Comparison of ENCODE assay signal across 30 cellular contexts in genomic region chr10:2366532-2366931, GRCh38.
"Had no signal": no experiment of that assay in that cellular context is flagged by ENCODE, and none has a peak within 500 bp of the region (broad histone marks: within the 10 kb centered on the region; RNA-seq: fewer than 3 reads in every experiment).

No MANE protein-coding gene starts in this region.

- H3K27ac ChIP-seq: adrenal gland, ascending aorta, body of pancreas, brain microvascular endothelial cell, breast epithelium, cardiac muscle cell had no signal

- DNase-seq: activated effector memory CD4-positive, alpha-beta T cell treated with anti-CD3 and anti-CD28 coated beads, Interleukin-2, amount 50 U/mL, for 16 hours; activated effector memory CD4-positive, alpha-beta T cell treated with Interleukin-2 at 50 U/mL for 16 hours; activated gamma-delta T cell; activated gamma-delta T cell treated with Interleukin-2 at 50 U/mL for 16 hours; activated naive CD4-positive, alpha-beta T cell; activated naive CD4-positive, alpha-beta T cell treated with anti-CD3 and anti-CD28 coated beads for 36 hours; activated naive CD4-positive, alpha-beta T cell treated with anti-CD3 and anti-CD28 coated beads, Interleukin-2, amount 10 ng/mL, durations not matched to agents 7 days and 5 days; activated naive CD4-positive, alpha-beta T cell treated with anti-CD3 and anti-CD28 coated beads, Interleukin-2, amount 50 U/mL, for 16 hours; activated naive CD4-positive, alpha-beta T cell treated with Interleukin-2 at 50 U/mL for 16 hours; activated naive CD8-positive, alpha-beta T cell treated with anti-CD3 and anti-CD28 coated beads for 36 hours; activated naive CD8-positive, alpha-beta T cell treated with anti-CD3 and anti-CD28 coated beads, Interleukin-2, amount 10 ng/mL, durations not matched to agents 7 days and 5 days; activated naive CD8-positive, alpha-beta T cell treated with anti-CD3 and anti-CD28 coated beads, Interleukin-2, amount 50 U/mL, for 24 hours; activated T-cell treated with anti-CD3 and anti-CD28 coated beads, Interleukin-2, amount 50 U/mL, for 1 hour; activated T-cell treated with anti-CD3 and anti-CD28 coated beads, Interleukin-2, amount 50 U/mL, for 24 hours; activated T-cell treated with anti-CD3 and anti-CD28 coated beads, Interleukin-2, amount 50 U/mL, for 4 hours; activated T-cell treated with anti-CD3 and anti-CD28 coated beads, Interleukin-2, amount 50 U/mL, for 48 hours; activated T-cell treated with anti-CD3 and anti-CD28 coated beads, Interleukin-2, amount 50 U/mL, for 72 hours; adrenal gland; amniotic stem cell; amygdala; anterior cingulate cortex; aorta; body of pancreas; brain microvascular endothelial cell; caudate nucleus; central memory CD4-positive, alpha-beta T cell; cerebellar nuclear complex had no signal

- H3K27me3 ChIP-seq: adrenal gland, ascending aorta, body of pancreas, brain microvascular endothelial cell, breast epithelium, cardiac muscle cell had no signal

- H3K9me3 ChIP-seq: adrenal gland had no signal

- H3K36me3 ChIP-seq: adrenal gland, ascending aorta, brain microvascular endothelial cell, breast epithelium, cardiac muscle cell had no signal

- H3K4me3 ChIP-seq: adrenal gland, ascending aorta, body of pancreas, breast epithelium, cardiac muscle cell had no signal
